Comparison of ENCODE assay signal across 13 cellular contexts in genomic region chr6:46933751-46934150, GRCh38. TPM values are rescaled to one million over a fixed set of nuclear protein-coding genes. Genes with fewer than 3 reads are reported as not detected.
"Had no signal": no experiment of that assay in that cellular context is flagged by ENCODE, and none has a peak within 500 bp of the region (broad histone marks: within the 10 kb centered on the region; RNA-seq: fewer than 3 reads in every experiment).

No MANE protein-coding gene starts in this region.

- DNase-seq: activated CD8-positive, alpha-beta memory T cell treated with anti-CD3 and anti-CD28 coated beads, Interleukin-2, amount 50 U/mL, for 48 hours; activated CD8-positive, alpha-beta T cell treated with anti-CD3 and anti-CD28 coated beads for 36 hours; activated naive CD4-positive, alpha-beta T cell treated with anti-CD3 and anti-CD28 coated beads for 36 hours; central memory CD4-positive, alpha-beta T cell; effector memory CD8-positive, alpha-beta T cell; naive B cell; stimulated activated CD4-positive, alpha-beta T cell treated with anti-CD3 and anti-CD28 coated beads, Interleukin-1b, Interleukin-23, amount 100 ng/mL, for 48 hours; stimulated activated naive CD4-positive, alpha-beta T cell; T-cell had no signal

- H3K27ac ChIP-seq: SK-N-MC, VCaP had no signal

- ATAC-seq: activated CD8-positive, alpha-beta T cell treated with anti-CD3 and anti-CD28 coated beads for 36 hours; effector memory CD8-positive, alpha-beta T cell; left lobe of liver; T-cell had no signal

- H3K4me3 ChIP-seq: SK-N-MC had no signal

RNA-seq across cellular contexts. Expression of gene ADGRF5, which starts 12.0 kb away (rescaled TPM):
- total RNA-seq: activated CD8-positive, alpha-beta T cell treated with anti-CD3 and anti-CD28 coated beads for 36 hours; activated naive CD4-positive, alpha-beta T cell treated with anti-CD3 and anti-CD28 coated beads for 36 hours; activated T-helper 1 cell treated with anti-CD3 and anti-CD28 coated beads, Interleukin-12 subunit alpha, Interleukin-12 subunit beta, Interleukin-2, Interleukin-4 antibody, amounts not matched to agents 30 ng/mL and 10 ng/mL and 1 ng/mL, durations not matched to agents 14 hours and 24 hours and 36 hours had no signal
